ENCODE assay signal across 19 cellular contexts in genomic region chrX:33062016-33062415, GRCh38.
DNase-seq lines count a peak whose midpoint lies in the region; ATAC-seq, FAIRE-seq and TF ChIP-seq lines count a peak whose summit lies in the region.
"Had no signal": no experiment of that assay in that cellular context is flagged by ENCODE, and none has a peak within 500 bp of the region (broad histone marks: within the 10 kb centered on the region; RNA-seq: fewer than 3 reads in every experiment).

No MANE protein-coding gene starts in this region.

- no peak for TF ChIP-seq CTCF in D721Med (IDR thresholded peaks at IDR 0.05; ENCODE audit: insufficient read depth, missing control alignments)

- peak; percentile 68 for FAIRE-seq in D721Med (lab: Jason Lieb, UNC)
- FAIRE-seq: A204.1, H1, HTR-8/SVneo, K562 had no signal

- no peak for ATAC-seq in GM19452 (IDR thresholded peaks at IDR 0.05; ENCODE audit: unreplicated experiment)
- ATAC-seq: CD8-positive, alpha-beta T cell; K562 had no signal

- DNase-seq in D721Med (ENCODE audit: insufficient read length, low spot score) (no peak), globus pallidus (ENCODE audit: low spot score) (peak; percentile 58), pons (ENCODE audit: low spot score) (peak; percentile 75), cerebellum (ENCODE audit: low spot score) (no peak), RPMI8226 (no peak), C1 segment of cervical spinal cord (lab: John Stamatoyannopoulos, UW) (no peak)
- DNase-seq: AML-193; Caco-2; CD8-positive, alpha-beta T cell; DMS153; DMS79; GF-D8; H9; IMR-90 had no signal

Comparison
In these comparisons a context has a peak if more than half of its experiments do, and no peak if none do; other contexts are left out.
1. DNase-seq: peak in globus pallidus (single experiment) and pons (single experiment); none in D721Med (single experiment), cerebellum (single experiment), RPMI8226 (single experiment) and C1 segment of cervical spinal cord (0 of 14).